In the genomic region with DNA sequence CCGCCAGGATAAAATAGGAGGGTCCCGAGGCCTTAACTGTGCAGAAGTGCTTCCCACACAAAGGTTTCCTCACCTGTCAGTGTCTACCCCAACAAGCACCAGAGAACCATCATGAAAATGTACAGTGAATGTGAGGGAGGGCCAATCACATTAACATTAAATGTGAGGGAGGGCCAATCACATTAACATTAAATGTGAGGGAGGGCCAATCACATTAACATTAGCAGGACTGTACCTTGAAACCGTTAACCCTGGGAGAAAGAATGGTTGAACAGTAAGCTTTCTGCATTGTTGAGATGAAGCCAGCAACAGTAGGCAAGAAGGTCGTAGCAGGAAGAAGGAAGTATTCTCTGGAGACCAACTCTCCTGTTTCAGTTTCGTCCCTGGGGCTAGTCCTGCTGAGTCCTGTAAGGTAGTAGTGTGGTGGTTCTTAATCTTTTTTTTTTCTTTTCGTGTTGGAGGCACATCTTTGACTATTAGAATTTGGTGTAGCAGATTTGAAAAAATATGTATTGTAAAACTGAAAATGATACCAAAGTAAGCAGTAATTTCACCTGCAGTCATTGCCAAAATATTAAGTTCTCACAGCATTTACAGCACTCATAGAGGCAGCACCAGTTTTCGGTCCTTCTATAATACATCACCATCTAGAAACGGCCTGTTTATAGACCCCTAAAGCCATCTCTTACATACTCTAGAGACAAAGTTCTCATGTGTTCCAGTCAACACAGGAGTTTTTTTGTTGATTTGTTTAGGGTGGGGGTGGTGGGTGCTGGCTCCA, we compare ENCODE assay signal across 8 cellular contexts.
DNase-seq lines count a peak whose midpoint lies in the region; ATAC-seq, FAIRE-seq and TF ChIP-seq lines count a peak whose summit lies in the region.

No MANE protein-coding gene starts in this region.

- H3K27me3 Mint-ChIP-seq in activated naive CD4-positive, alpha-beta T cell treated with anti-CD3 and anti-CD28 coated beads, Interleukin-2, amount 50 U/mL, for 24 hours, result no peaks in the 10 kb centered on the region

- DNase-seq in activated naive CD4-positive, alpha-beta T cell treated with Interleukin-2 at 50 U/mL for 16 hours, result no peak
- DNase-seq in NOMO-1 treated with DMSO at 0.1 percent for 48 hours (lab: John Stamatoyannopoulos, UW; ENCODE audit: unreplicated experiment) (peak; percentile 68), right lobe of liver (no peak), RCC 7860 (ENCODE audit: low spot score) (no peak)
- DNase-seq in activated effector memory CD4-positive, alpha-beta T cell treated with anti-CD3 and anti-CD28 coated beads, Interleukin-2, amount 50 U/mL, for 16 hours, result no peak
- no peak for DNase-seq in activated CD4-positive, alpha-beta T cell treated with anti-CD3 and anti-CD28 coated beads, Interleukin-2, amount 50 U/mL, for 1 hour

- TF ChIP-seq CTCF in right lobe of liver (IDR thresholded peaks at IDR 0.05), result no peak

- peak; percentile 98 for ATAC-seq in HG02852 (IDR thresholded peaks at IDR 0.05; ENCODE audit: unreplicated experiment)
- peak; percentile 43 to 71 (median 64) for ATAC-seq in right lobe of liver

- no peaks in the 10 kb centered on the region for H3K27me3 ChIP-seq in right lobe of liver

- H3K4me3 ChIP-seq in right lobe of liver, result no peak overlapping the region

- H3K9me3 ChIP-seq in right lobe of liver, result no peaks in the 10 kb centered on the region

- H3K27ac ChIP-seq in right lobe of liver, result no peak overlapping the region

- no peaks in the 10 kb centered on the region for H3K4me1 ChIP-seq in right lobe of liver

- no peaks in the 10 kb centered on the region for H3K9me3 Mint-ChIP-seq in activated naive CD4-positive, alpha-beta T cell treated with anti-CD3 and anti-CD28 coated beads, Interleukin-2, amount 50 U/mL, for 24 hours

- H3K27ac Mint-ChIP-seq in activated naive CD4-positive, alpha-beta T cell treated with anti-CD3 and anti-CD28 coated beads, Interleukin-2, amount 50 U/mL, for 24 hours, result peak overlapping the region; percentile 76

- intact Hi-C loops in right lobe of liver (cut with DNase I), result no loop called here

- no peak for FAIRE-seq in RCC 7860 (lab: Jason Lieb, UNC)

- H3K36me3 ChIP-seq in right lobe of liver, result no peaks in the 10 kb centered on the region

- no peaks in the 10 kb centered on the region for H3K36me3 Mint-ChIP-seq in activated naive CD4-positive, alpha-beta T cell treated with anti-CD3 and anti-CD28 coated beads, Interleukin-2, amount 50 U/mL, for 24 hours

- peak overlapping the region; percentile 68 for H3K4me3 Mint-ChIP-seq in activated naive CD4-positive, alpha-beta T cell treated with anti-CD3 and anti-CD28 coated beads, Interleukin-2, amount 50 U/mL, for 24 hours

- peaks cover 29% of the 10 kb centered on the region for H3K4me1 Mint-ChIP-seq in activated naive CD4-positive, alpha-beta T cell treated with anti-CD3 and anti-CD28 coated beads, Interleukin-2, amount 50 U/mL, for 24 hours

- 68% methylated on average over 8 of the region's 8 CpGs for WGBS in right lobe of liver (ENCODE audit: insufficient coverage, low coverage, low lambda C conversion rate, missing lambda C conversion rate)

- no peak for TF ChIP-seq POLR2A in right lobe of liver (IDR thresholded peaks at IDR 0.05)
